Comparison of ENCODE assay signal across 30 cellular contexts in the genomic region with DNA sequence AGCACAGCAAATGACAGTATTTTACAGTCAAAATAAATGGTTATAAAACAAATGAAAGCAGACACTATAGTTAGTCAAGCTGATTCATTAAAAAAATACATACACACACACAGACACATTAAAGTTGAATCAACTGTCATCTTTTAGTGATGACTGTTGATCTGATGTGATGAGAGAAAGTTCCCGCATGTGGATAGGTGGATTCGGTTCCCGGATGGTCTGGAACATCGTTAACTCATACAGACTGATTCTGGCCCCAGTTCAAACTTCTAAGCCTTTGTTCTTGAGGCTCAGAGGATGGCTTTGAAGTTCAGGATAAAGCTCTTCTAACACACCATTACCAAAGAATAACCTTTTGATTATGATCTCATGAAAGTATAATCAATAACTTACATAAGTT. TPM values are rescaled to one million over a fixed set of nuclear protein-coding genes. Genes with fewer than 3 reads are reported as not detected.
"Had no signal": no experiment of that assay in that cellular context is flagged by ENCODE, and none has a peak within 500 bp of the region (broad histone marks: within the 10 kb centered on the region; RNA-seq: fewer than 3 reads in every experiment).

No MANE protein-coding gene starts in this region.

- H3K9me3 ChIP-seq: esophagus squamous epithelium, gastroesophageal sphincter, heart right ventricle, left lung, testis, tibial artery, upper lobe of right lung, uterus had no signal

- H3K4me3 ChIP-seq: esophagus squamous epithelium, gastroesophageal sphincter, heart right ventricle, left lung, spleen, testis, tibial artery, upper lobe of right lung, uterus had no signal

- H3K27me3 ChIP-seq: left lung, testis, upper lobe of right lung had no signal

- ATAC-seq: effector memory CD8-positive, alpha-beta T cell; foreskin keratinocyte; gastroesophageal sphincter; heart right ventricle; left cardiac atrium; left lung; naive thymus-derived CD4-positive, alpha-beta T cell; sciatic nerve; stimulated activated memory B cell treated with anti-CD40 and anti-IgM and Interleukin-4, amounts not matched to agents 10 μg/mL and 1 μg/mL and 100 μg/mL, for 72 hours; stimulated activated naive CD8-positive, alpha-beta T cell treated with anti-CD3 and anti-CD28 coated beads, Interleukin-15, Interleukin-2, amounts not matched to agents 100 U/mL and 50 U/mL, for 24 hours; upper lobe of right lung had no signal

- DNase-seq: cerebellar nuclear complex; cortex of kidney; effector memory CD8-positive, alpha-beta T cell; erythroblast; esophagus squamous epithelium; foreskin keratinocyte; glutamatergic neuron; heart right ventricle; hippocampal formation; left cardiac atrium; left lung; mesenchymal stem cell; midbrain; naive thymus-derived CD4-positive, alpha-beta T cell; nephron progenitor cell; nucleus accumbens; spleen; stimulated activated CD4-positive, alpha-beta T cell treated with anti-CD3 and anti-CD28 coated beads, Interleukin-4, amount 100 ng/mL, for 4 hours; stimulated activated naive CD8-positive, alpha-beta T cell treated with anti-CD3 and anti-CD28 coated beads, Interleukin-15, Interleukin-2, amounts not matched to agents 100 U/mL and 50 U/mL, for 24 hours; substantia nigra; testis; tibial artery; upper lobe of right lung; uterus had no signal

- H3K36me3 ChIP-seq: esophagus squamous epithelium, gastroesophageal sphincter, heart right ventricle, left lung, spleen, tibial artery, upper lobe of right lung, uterus had no signal

- H3K4me1 ChIP-seq: esophagus squamous epithelium, foreskin keratinocyte, gastroesophageal sphincter, heart right ventricle, left lung, spleen, testis, tibial artery, upper lobe of right lung, uterus had no signal

- H3K27ac ChIP-seq: esophagus squamous epithelium, foreskin keratinocyte, gastroesophageal sphincter, heart right ventricle, left lung, spleen, testis, tibial artery, upper lobe of right lung, uterus had no signal

RNA-seq across cellular contexts. Expression of a gene that starts 27.5 kb away (rescaled TPM):
- total RNA-seq: foreskin keratinocyte; heart right ventricle; kidney epithelial cell; lung microvascular endothelial cell; naive thymus-derived CD4-positive, alpha-beta T cell; osteocyte; spleen had no signal
- polyA plus RNA-seq: foreskin keratinocyte; naive thymus-derived CD4-positive, alpha-beta T cell had no signal
